14 cellular contexts compared by ENCODE assay signal in genomic region chr12:98544741-98545140, GRCh38. TPM values are rescaled to one million over a fixed set of nuclear protein-coding genes. Genes with fewer than 3 reads are reported as not detected.
DNase-seq lines count a peak whose midpoint lies in the region; ATAC-seq and TF ChIP-seq lines count a peak whose summit lies in the region.
"Had no signal": no experiment of that assay in that cellular context is flagged by ENCODE, and none has a peak within 500 bp of the region (broad histone marks: within the 10 kb centered on the region; RNA-seq: fewer than 3 reads in every experiment).

No MANE protein-coding gene starts in this region.

- H4K20me1 ChIP-seq in GM23338 (replicated peaks; ENCODE audit: insufficient read depth) = peaks cover 21% of the 10 kb centered on the region

- no TSS peak for BruUV-seq in A673 (replicated peaks; lab: Mats Ljungman, UMichigan)

- H3K27me3 ChIP-seq in A673 (replicated peaks; ENCODE audit: insufficient read depth, low read depth, low read length, poor library complexity) (no peaks in the 10 kb centered on the region), GM23338 (ENCODE audit: insufficient read depth) (no peaks in the 10 kb centered on the region)

- H3K4me3 Mint-ChIP-seq in GM23338 (no peak overlapping the region), chondrocyte (ENCODE audit: unreplicated experiment) (no peak overlapping the region)
- H3K4me3 Mint-ChIP-seq: B cell; CD4-positive, alpha-beta memory T cell had no signal

- no peaks in the 10 kb centered on the region for H3K9me3 ChIP-seq in A673 (ENCODE audit: low read depth, low read length, poor library complexity, severe bottlenecking)

- H3K36me3 ChIP-seq in A673 (ENCODE audit: insufficient read depth, low read length, poor library complexity, severe bottlenecking) = peaks cover 93% of the 10 kb centered on the region
- H3K36me3 ChIP-seq in GM23338 (ENCODE audit: insufficient read depth) = peaks cover 54% of the 10 kb centered on the region

- H3K79me2 ChIP-seq in GM23338 (replicated peaks; ENCODE audit: insufficient read depth) = peaks cover 46% of the 10 kb centered on the region

- intact Hi-C loops in A673 (cut with micrococcal nuclease; ENCODE audit: unreplicated experiment) (no loop called here), posterior vena cava (cut with DNase I) (no loop called here)

- peaks cover 12% of the 10 kb centered on the region; the same call in 2 of the 3 replicates for H3K4me1 Mint-ChIP-seq in GM23338
- H3K4me1 Mint-ChIP-seq in chondrocyte (ENCODE audit: low read depth) = peaks cover 28% of the 10 kb centered on the region
- H3K4me1 Mint-ChIP-seq: B cell had no signal

- H3K9me3 Mint-ChIP-seq in GM23338 (no peaks in the 10 kb centered on the region), chondrocyte (ENCODE audit: low read depth) (no peaks in the 10 kb centered on the region)
- H3K9me3 Mint-ChIP-seq: CD4-positive, alpha-beta memory T cell had no signal

- peak; percentile 7 for DNase-seq in A673 (ENCODE audit: low spot score)
- DNase-seq in GM23338 (ENCODE audit: low spot score) = no peak
- DNase-seq in chondrocyte (ENCODE audit: low spot score) = no peak
- DNase-seq in iris pigment epithelial cell (ENCODE audit: low read depth) = peak; percentile 60
- DNase-seq in posterior vena cava (ENCODE audit: low spot score) = no peak
- DNase-seq in UCSD-AML1 (lab: John Stamatoyannopoulos, UW; ENCODE audit: unreplicated experiment) = no peak
- DNase-seq: CD4-positive, alpha-beta memory T cell; DND-41; NCI-H187 treated with DMSO at 0.1 percent for 48 hours; NCI-H510A; NCI-H82 had no signal

- H2AFZ ChIP-seq in GM23338 = no peak overlapping the region

- H3K36me3 Mint-ChIP-seq in GM23338 (ENCODE audit: low read depth) = peaks cover 77% of the 10 kb centered on the region
- peaks cover 3% of the 10 kb centered on the region for H3K36me3 Mint-ChIP-seq in chondrocyte (ENCODE audit: low read depth)

- H3K4me3 ChIP-seq in A673 (ENCODE audit: low read depth, low read length, poor library complexity, severe bottlenecking) (no peak overlapping the region), GM23338 (no peak overlapping the region)

- no peak for ATAC-seq in GM23338
- ATAC-seq in HG03520 (IDR thresholded peaks at IDR 0.05; ENCODE audit: unreplicated experiment) = no peak

- H3K4me1 ChIP-seq in A673 (ENCODE audit: insufficient read depth, low read length, poor library complexity, severe bottlenecking) = peaks cover 8% of the 10 kb centered on the region
- H3K4me1 ChIP-seq in GM23338 (ENCODE audit: insufficient read depth) = no peaks in the 10 kb centered on the region

- H3K27ac Mint-ChIP-seq in GM23338 (no peak overlapping the region), chondrocyte (ENCODE audit: unreplicated experiment) (peak overlapping the region; percentile 68)
- H3K27ac Mint-ChIP-seq: B cell; CD4-positive, alpha-beta memory T cell had no signal

- POLR2A ChIA-PET in A673 (lab: Charles Lee; ENCODE audit: low non-redundant PET) = no interaction called here

- CTCF ChIA-PET in A673 (lab: Charles Lee) = interaction anchor here (0.6 kb wide), 1 partner anchor 271 kb away, joined by 3 read pairs; no protein-coding TSS in a partner anchor

- no peaks in the 10 kb centered on the region for H3K27me3 Mint-ChIP-seq in GM23338 (ENCODE audit: insufficient read depth, low read depth, poor library complexity)
- no peaks in the 10 kb centered on the region for H3K27me3 Mint-ChIP-seq in chondrocyte (ENCODE audit: low read depth)
- H3K27me3 Mint-ChIP-seq: B cell; CD4-positive, alpha-beta memory T cell had no signal

- TF ChIP-seq CTCF in A673 (conservative IDR thresholded peaks at IDR 0.05; ENCODE audit: low read depth, low read length) (no peak), GM23338 (conservative IDR thresholded peaks at IDR 0.05; ENCODE audit: low read depth in 2 of 2) (no peak), chondrocyte (IDR thresholded peaks at IDR 0.05) (no peak)

- no peak overlapping the region for H3K4me2 ChIP-seq in GM23338
- H3K4me2 ChIP-seq: KMS-11 had no signal

- peaks cover 2% of the 10 kb centered on the region; the same call in 1 of the 2 replicates for H3F3A ChIP-seq in GM23338 (replicated peaks; ENCODE audit: low read depth)

- no peaks in the 10 kb centered on the region for H3K9me2 ChIP-seq in GM23338 (ENCODE audit: insufficient read depth)

- H3K27ac ChIP-seq in A673 (ENCODE audit: low read depth, low read length, poor library complexity, severe bottlenecking) (no peak overlapping the region), GM23338 (ENCODE audit: low read depth) (peak overlapping the region; percentile 35; the same call in 1 of the 2 replicates)
- H3K27ac ChIP-seq: KMS-11 had no signal

TF ChIP-seq in GM23338, 12 proteins besides CTCF, POLR2A, EP300 and RAD21 (continues in another document):
- TF ChIP-seq JUNB (IDR thresholded peaks at IDR 0.05; ENCODE audit: unreplicated experiment) (no peak), STAT1 (IDR thresholded peaks at IDR 0.05; ENCODE audit: unreplicated experiment) (no peak), CREB1 (CRISPR knock-in tag; IDR thresholded peaks at IDR 0.05; ENCODE audit: low read depth) (no peak), REST (IDR thresholded peaks at IDR 0.05; ENCODE audit: unreplicated experiment) (no peak), ZNF114 (CRISPR knock-in tag; IDR thresholded peaks at IDR 0.05) (no peak), EZH2phosphoT487 (IDR thresholded peaks at IDR 0.05; ENCODE audit: unreplicated experiment) (no peak), NANOG (IDR thresholded peaks at IDR 0.05; ENCODE audit: borderline replicate concordance) (no peak), ZNF331 (CRISPR knock-in tag; IDR thresholded peaks at IDR 0.05; ENCODE audit: low read depth) (no peak)

RNA-seq across cellular contexts. Expression of gene TMPO, which starts 29.4 kb away (rescaled TPM):
- total RNA-seq in A673 (2021) = 296 and 311 TPM in 2 replicates
- 256 and 290 TPM in 2 replicates for total RNA-seq in GM23338 (2014; rRNA removed; shearing (Covaris generic))
- 75.5 and 77.9 TPM in 2 replicates for polyA plus RNA-seq in GM23338 (2016; fragmentation: Nextera tagmentation; extraction: Ambion mirVana)
- total RNA-seq in chondrocyte = 34.3 to 43.1 TPM (median 38.7 TPM) in 3 replicates
- total RNA-seq in posterior vena cava = 10 to 100 TPM; 25.8 to 28.0 TPM

RNA-seq across cellular contexts. Expression of gene SLC25A3, which starts 48.7 kb away (rescaled TPM):
- total RNA-seq in A673 (2021) (718 and 737 TPM in 2 replicates), chondrocyte (469 to 531 TPM (median 525 TPM) in 3 replicates), posterior vena cava (100 to 1,000 TPM; 319 to 337 TPM)
- total RNA-seq in GM23338 (2014; rRNA removed; shearing (Covaris generic)) = 703 and 844 TPM in 2 replicates
- 676 and 732 TPM in 2 replicates for polyA plus RNA-seq in GM23338 (2016; fragmentation: Nextera tagmentation; extraction: Ambion mirVana)

Comparison
In these comparisons a context has a peak if more than half of its experiments do, and no peak if none do; other contexts are left out.
1. DNase-seq: peak in A673 (single experiment) and iris pigment epithelial cell (single experiment); none in GM23338 (single experiment), chondrocyte (single experiment), posterior vena cava (single experiment) and UCSD-AML1 (single experiment).